8 cellular contexts compared by ENCODE assay signal in the genomic region with DNA sequence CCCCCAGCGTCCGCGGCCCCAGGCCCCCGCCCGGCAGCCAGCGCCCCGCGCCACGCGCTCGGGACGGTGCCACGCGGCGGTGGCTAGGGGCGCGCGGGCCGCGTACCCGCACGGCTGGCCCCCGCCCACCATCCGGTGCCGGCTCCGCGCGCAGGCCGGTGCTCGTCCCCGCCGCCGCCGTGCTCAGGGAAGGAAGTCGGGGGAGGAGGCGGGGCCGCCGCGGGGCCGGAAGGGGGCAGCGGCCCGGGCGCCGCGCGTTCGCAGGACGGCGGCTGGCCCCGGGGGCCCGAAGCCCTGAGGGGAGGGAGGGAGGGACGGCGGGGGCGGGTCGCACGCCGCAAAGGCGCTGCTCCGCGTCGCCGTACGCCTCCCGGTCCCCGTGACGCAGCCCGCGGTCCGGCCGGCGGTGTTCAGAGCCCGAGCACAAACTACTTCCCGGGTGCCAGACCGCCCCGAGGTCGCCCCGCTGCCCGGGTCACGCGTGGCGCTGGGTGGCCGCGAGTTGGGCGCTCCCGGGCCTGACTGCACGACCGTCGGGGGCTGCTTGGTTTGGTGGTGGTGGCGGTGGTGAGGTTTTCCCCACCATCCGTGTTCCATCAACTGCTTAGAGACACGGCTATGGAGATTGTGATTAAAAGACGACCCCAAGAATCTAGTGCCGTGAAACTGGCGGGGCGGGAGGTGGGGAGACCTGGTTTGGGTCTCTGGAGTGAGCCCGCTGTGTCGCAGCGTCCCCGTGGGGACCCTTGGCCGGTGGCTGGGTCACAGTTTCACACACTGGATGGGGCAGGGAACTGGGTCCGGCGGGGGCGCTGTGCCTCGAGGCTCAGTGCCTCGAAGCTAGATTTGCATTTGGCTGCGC. TPM values are rescaled to one million over a fixed set of nuclear protein-coding genes. Genes with fewer than 3 reads are reported as not detected.
DNase-seq lines count a peak whose midpoint lies in the region; ATAC-seq, FAIRE-seq and TF ChIP-seq lines count a peak whose summit lies in the region.

Gene DCTD (minus strand): TSS at position 205 of the 862 bp plus-strand sequence. CDS start 1,818 bp downstream, outside the sequence.

- H3K27me3 Mint-ChIP-seq in astrocyte (ENCODE audit: low read depth, unreplicated experiment) = no peaks in the 10 kb centered on the region

- H3K79me2 ChIP-seq in astrocyte (ENCODE audit: insufficient read depth, low read length) = peaks cover 40% of the 10 kb centered on the region

- H3K4me3 Mint-ChIP-seq in astrocyte (ENCODE audit: unreplicated experiment) = peak within 1 kb of the TSS; percentile 87

- peaks cover 19% of the 10 kb centered on the region for H3K4me1 ChIP-seq in astrocyte (ENCODE audit: insufficient read depth, low read length)

- H3K36me3 Mint-ChIP-seq in astrocyte (ENCODE audit: low read depth, unreplicated experiment) = peaks cover 9% of the 10 kb centered on the region

- ATAC-seq in GM21723 (IDR thresholded peaks at IDR 0.05; ENCODE audit: unreplicated experiment) (peak; percentile 88), sciatic nerve (peak; percentile 85)

- FAIRE-seq in astrocyte (lab: Jason Lieb, UNC) = no peak

- no peaks in the 10 kb centered on the region for H3K9me3 Mint-ChIP-seq in astrocyte (ENCODE audit: unreplicated experiment)

- intact Hi-C loops in sciatic nerve (cut with DNase I) = no loop called here

- peak within 1 kb of the TSS; percentile 95 for H3K27ac Mint-ChIP-seq in astrocyte (ENCODE audit: unreplicated experiment)

- H3K36me3 ChIP-seq in GM06990 (ENCODE audit: control insufficient read depth, insufficient read depth, low read length) = peaks cover 15% of the 10 kb centered on the region
- peaks cover 23% of the 10 kb centered on the region for H3K36me3 ChIP-seq in astrocyte (ENCODE audit: insufficient read depth, low read length)

- H4K20me1 ChIP-seq in astrocyte (ENCODE audit: insufficient read depth, low read length) = peaks cover 5% of the 10 kb centered on the region

- H3K4me3 ChIP-seq in GM06990 (replicated peaks; ENCODE audit: low read depth, low read length) = peak within 1 kb of the TSS; percentile 80
- peak within 1 kb of the TSS; percentile 69 for H3K4me3 ChIP-seq in astrocyte (ENCODE audit: insufficient read depth, low read depth, low read length)

- TF ChIP-seq CTCF in GM06990 (IDR thresholded peaks at IDR 0.05; ENCODE audit: insufficient read depth, low read length, poor library complexity, severe bottlenecking) (peak; percentile 71), astrocyte (IDR thresholded peaks at IDR 0.05; ENCODE audit: insufficient read depth, low read depth, low read length) (peak; percentile 29)

- peak within 1 kb of the TSS; percentile 98 for H2AFZ ChIP-seq in astrocyte (ENCODE audit: low read depth, low read length)

- H3K27me3 ChIP-seq in GM06990 (replicated peaks; ENCODE audit: control insufficient read depth, insufficient read depth, low read length) (no peaks in the 10 kb centered on the region), astrocyte (ENCODE audit: insufficient read depth, low read length) (no peaks in the 10 kb centered on the region)

- DNase-seq in GM06990 (ENCODE audit: extremely low read depth, insufficient read length) = peak; percentile 88
- DNase-seq in Kasumi-1 (lab: John Stamatoyannopoulos, UW) = peak; percentile 53 to 59
- DNase-seq in T-helper 9 cell = peak; percentile 69
- peak; percentile 46 for DNase-seq in astrocyte (ENCODE audit: low read depth)
- peak; percentile 57 to 60 for DNase-seq in hippocampal formation (lab: John Stamatoyannopoulos, UW)
- peak; percentile 88 for DNase-seq in sciatic nerve (ENCODE audit: low spot score)
- no peak for DNase-seq in NCI-H446 treated with DMSO at 0.1 percent for 48 hours (lab: John Stamatoyannopoulos, UW)

- H3K4me1 Mint-ChIP-seq in astrocyte (ENCODE audit: low read depth, unreplicated experiment) = peaks cover 27% of the 10 kb centered on the region

- no peaks in the 10 kb centered on the region for H3K9me3 ChIP-seq in astrocyte (ENCODE audit: insufficient read depth, low read depth, low read length)

- peak within 1 kb of the TSS; percentile 93 for H3K4me2 ChIP-seq in astrocyte (ENCODE audit: low read length)

- H3K9ac ChIP-seq in astrocyte (ENCODE audit: low read length) = peak within 1 kb of the TSS; percentile 93

- peak within 1 kb of the TSS; percentile 86 for H3K27ac ChIP-seq in astrocyte (ENCODE audit: low read depth, low read length)

RNA-seq across cellular contexts. Expression of gene DCTD, which starts in this region (rescaled TPM):
- 116 and 119 TPM in 2 replicates for total RNA-seq in astrocyte
- total RNA-seq in sciatic nerve = 85.2 TPM
